In genomic region chr10:3848768-3849643, GRCh38 we compare ENCODE assay signal across 15 cellular contexts.
DNase-seq lines count a peak whose midpoint lies in the region; ATAC-seq and TF ChIP-seq lines count a peak whose summit lies in the region.
"Had no signal": no experiment of that assay in that cellular context is flagged by ENCODE, and none has a peak within 500 bp of the region (broad histone marks: within the 10 kb centered on the region; RNA-seq: fewer than 3 reads in every experiment).

No MANE protein-coding gene starts in this region.

- TF ChIP-seq CTCF in OCI-LY3 (IDR thresholded peaks at IDR 0.05; ENCODE audit: low read depth, low read length) (no peak), OCI-LY7 (conservative IDR thresholded peaks at IDR 0.05; ENCODE audit: low read length) (no peak)

- H3K4me3 ChIP-seq in OCI-LY3 (ENCODE audit: low read length) (no peak overlapping the region), OCI-LY7 (ENCODE audit: low read depth, low read length, poor library complexity, severe bottlenecking) (no peak overlapping the region)
- H3K4me3 ChIP-seq: left lung had no signal

- peak; percentile 76 for DNase-seq in activated CD4-positive, alpha-beta T cell treated with anti-CD3 and anti-CD28 coated beads for 36 hours
- DNase-seq in activated CD4-positive, alpha-beta T cell treated with anti-CD3 and anti-CD28 coated beads, Interleukin-2, amount 50 U/mL, for 1 hour: no peak
- DNase-seq in stimulated activated CD4-positive, alpha-beta T cell treated with anti-CD3 and anti-CD28 coated beads, Interleukin-4, amount 100 ng/mL, for 24 hours: peak; percentile 64
- DNase-seq in NCI-H1048 (lab: John Stamatoyannopoulos, UW): no peak
- DNase-seq in OCI-LY7 (ENCODE audit: low spot score): no peak
- DNase-seq: amygdala, DMS79, left lung, NCI-H2227 treated with DMSO at 0.1 percent for 48 hours, occipital lobe, SHP77 treated with DMSO at 0.1 percent for 48 hours had no signal

- ATAC-seq in activated CD4-positive, alpha-beta T cell treated with anti-CD3 and anti-CD28 coated beads for 36 hours: peak; percentile 4
- no peak for ATAC-seq in GM18520 (IDR thresholded peaks at IDR 0.05; ENCODE audit: unreplicated experiment)
- ATAC-seq: esophagus mucosa, left lung had no signal

- POLR2A ChIA-PET in activated CD4-positive, alpha-beta T cell treated with anti-CD3 and anti-CD28 coated beads for 36 hours (lab: Charles Lee): interaction anchor here (0.6 to 1.3 kb wide), 4 partner anchors 20 to 874 kb away, joined by 3 to 7 read pairs (median 4); partner anchors contain the start of gene KLF6
- POLR2A ChIA-PET in OCI-LY7 (lab: Charles Lee): interaction anchor here (0.9 kb wide), 1 partner anchor 16 kb away, joined by 3 read pairs; no protein-coding TSS in a partner anchor

- no peaks in the 10 kb centered on the region for H3K36me3 Mint-ChIP-seq in activated CD4-positive, alpha-beta T cell treated with anti-CD3 and anti-CD28 coated beads for 36 hours (ENCODE audit: low read depth)
- peaks cover 5% of the 10 kb centered on the region for H3K36me3 Mint-ChIP-seq in dendritic cell treated with granulocyte-macrophage colony-stimulating factor and Interleukin-4, amounts not matched to agents 40 ng/mL and 50 ng/mL, for 4 days (ENCODE audit: low read depth)

- H3K27ac ChIP-seq in OCI-LY3 (ENCODE audit: low read length) (no peak overlapping the region), OCI-LY7 (ENCODE audit: low read depth, low read length, poor library complexity, severe bottlenecking) (no peak overlapping the region)

- no peaks in the 10 kb centered on the region for H3K27me3 ChIP-seq in OCI-LY3 (ENCODE audit: low read depth, low read length)
- H3K27me3 ChIP-seq: left lung had no signal

- H3K4me1 ChIP-seq in OCI-LY3 (ENCODE audit: low read length): peaks cover 51% of the 10 kb centered on the region
- peaks cover 12% of the 10 kb centered on the region for H3K4me1 ChIP-seq in OCI-LY7 (ENCODE audit: insufficient read depth, low read length, poor library complexity, severe bottlenecking)

- H3K4me2 ChIP-seq in OCI-LY3 (ENCODE audit: low read length) (0 out of 2 replicates have a peak overlapping the region, but pooled peaks have one; percentile 7), OCI-LY7 (ENCODE audit: low read length) (no peak overlapping the region)

- no peaks in the 10 kb centered on the region for H3K9me3 ChIP-seq in OCI-LY3 (ENCODE audit: insufficient read depth, low read length)
- no peaks in the 10 kb centered on the region for H3K9me3 ChIP-seq in OCI-LY7 (ENCODE audit: low read length)
- H3K9me3 ChIP-seq: left lung had no signal

- H3K4me1 Mint-ChIP-seq in activated CD4-positive, alpha-beta T cell treated with anti-CD3 and anti-CD28 coated beads for 36 hours: peaks cover 48% of the 10 kb centered on the region
- H3K4me1 Mint-ChIP-seq in dendritic cell treated with granulocyte-macrophage colony-stimulating factor and Interleukin-4, amounts not matched to agents 40 ng/mL and 50 ng/mL, for 4 days (ENCODE audit: low read depth): peaks cover 45% of the 10 kb centered on the region

- intact Hi-C loops in activated CD4-positive, alpha-beta T cell treated with anti-CD3 and anti-CD28 coated beads for 36 hours (cut with DNase I, micrococcal nuclease): loop anchor here (1.0 kb wide), 3 partner anchors 21 to 109 kb away; no protein-coding TSS in a partner anchor
- intact Hi-C loops in dendritic cell treated with granulocyte-macrophage colony-stimulating factor and Interleukin-4, amounts not matched to agents 40 ng/mL and 50 ng/mL, for 4 days (cut with micrococcal nuclease): no loop called here
- intact Hi-C loops in OCI-LY7 (cut with micrococcal nuclease; ENCODE audit: unreplicated experiment): no loop called here

- H3K9ac ChIP-seq in OCI-LY3 (ENCODE audit: low read length): no peak overlapping the region

- H3K4me3 Mint-ChIP-seq in activated CD4-positive, alpha-beta T cell treated with anti-CD3 and anti-CD28 coated beads for 36 hours: no peak overlapping the region
- H3K4me3 Mint-ChIP-seq in dendritic cell treated with granulocyte-macrophage colony-stimulating factor and Interleukin-4, amounts not matched to agents 40 ng/mL and 50 ng/mL, for 4 days: no peak overlapping the region

- no peaks in the 10 kb centered on the region for H3K79me2 ChIP-seq in OCI-LY3 (ENCODE audit: low read length)
- H3K79me2 ChIP-seq in OCI-LY7 (ENCODE audit: insufficient read depth, low read depth, low read length): no peaks in the 10 kb centered on the region

- H3K9me2 ChIP-seq in OCI-LY7 (ENCODE audit: insufficient read depth, low read length): 0 out of 2 replicates have a peak, but pooled peaks cover 3% of the 10 kb centered on the region

- BruUV-seq in OCI-LY7 (replicated peaks; lab: Mats Ljungman, UMichigan): no TSS peak

- no peaks in the 10 kb centered on the region for H3K27me3 Mint-ChIP-seq in activated CD4-positive, alpha-beta T cell treated with anti-CD3 and anti-CD28 coated beads for 36 hours
- H3K27me3 Mint-ChIP-seq in dendritic cell treated with granulocyte-macrophage colony-stimulating factor and Interleukin-4, amounts not matched to agents 40 ng/mL and 50 ng/mL, for 4 days: no peaks in the 10 kb centered on the region

- H2AFZ ChIP-seq in OCI-LY3 (ENCODE audit: low read depth, low read length) (no peak overlapping the region), OCI-LY7 (ENCODE audit: low read length) (no peak overlapping the region)

- H3K27ac Mint-ChIP-seq in activated CD4-positive, alpha-beta T cell treated with anti-CD3 and anti-CD28 coated beads for 36 hours: no peak overlapping the region
- peak overlapping the region; percentile 99 for H3K27ac Mint-ChIP-seq in dendritic cell treated with granulocyte-macrophage colony-stimulating factor and Interleukin-4, amounts not matched to agents 40 ng/mL and 50 ng/mL, for 4 days

- CTCF ChIA-PET in activated CD4-positive, alpha-beta T cell treated with anti-CD3 and anti-CD28 coated beads for 36 hours (lab: Charles Lee): interaction anchor here (0.5 to 1.6 kb wide), 5 partner anchors 17 to 84 kb away, joined by 3 to 5 read pairs (median 3); no protein-coding TSS in a partner anchor
- CTCF ChIA-PET in OCI-LY7 (lab: Charles Lee; ENCODE audit: unreplicated experiment): no interaction called here

- peaks cover 3% of the 10 kb centered on the region for H3K36me3 ChIP-seq in OCI-LY3 (replicated peaks; ENCODE audit: low read depth, low read length)
- H3K36me3 ChIP-seq in OCI-LY7 (ENCODE audit: insufficient read depth, low read length): no peaks in the 10 kb centered on the region
- H3K36me3 ChIP-seq: left lung had no signal

- H4K20me1 ChIP-seq in OCI-LY3 (ENCODE audit: insufficient read depth, low read length) (no peaks in the 10 kb centered on the region), OCI-LY7 (ENCODE audit: insufficient read depth, low read length) (no peaks in the 10 kb centered on the region)

- peaks cover 5% of the 10 kb centered on the region for H3K9me3 Mint-ChIP-seq in activated CD4-positive, alpha-beta T cell treated with anti-CD3 and anti-CD28 coated beads for 36 hours (ENCODE audit: low read depth)
- H3K9me3 Mint-ChIP-seq in dendritic cell treated with granulocyte-macrophage colony-stimulating factor and Interleukin-4, amounts not matched to agents 40 ng/mL and 50 ng/mL, for 4 days: no peaks in the 10 kb centered on the region

Comparison
In these comparisons a context has a peak if more than half of its experiments do, and no peak if none do; other contexts are left out.
1. DNase-seq: peak in activated CD4-positive, alpha-beta T cell treated with anti-CD3 and anti-CD28 coated beads for 36 hours (single experiment) and stimulated activated CD4-positive, alpha-beta T cell treated with anti-CD3 and anti-CD28 coated beads, Interleukin-4, amount 100 ng/mL, for 24 hours (single experiment); none in activated CD4-positive, alpha-beta T cell treated with anti-CD3 and anti-CD28 coated beads, Interleukin-2, amount 50 U/mL, for 1 hour (single experiment), NCI-H1048 (single experiment) and OCI-LY7 (single experiment).
2. intact Hi-C loops: an anchor here in activated CD4-positive, alpha-beta T cell treated with anti-CD3 and anti-CD28 coated beads for 36 hours (1.0 kb wide); none called in dendritic cell treated with granulocyte-macrophage colony-stimulating factor and Interleukin-4, amounts not matched to agents 40 ng/mL and 50 ng/mL, for 4 days and OCI-LY7.